8 cellular contexts compared by ENCODE assay signal in genomic region chr6:82248233-82248735, GRCh38. TPM values are rescaled to one million over a fixed set of nuclear protein-coding genes. Genes with fewer than 3 reads are reported as not detected.
DNase-seq lines count a peak whose midpoint lies in the region; ATAC-seq and TF ChIP-seq lines count a peak whose summit lies in the region.

No MANE protein-coding gene starts in this region.

- no peaks in the 10 kb centered on the region; the same call in 1 of the 2 replicates for H3F3A ChIP-seq in SU-DHL-6 (ENCODE audit: insufficient read depth)

- no peak for TF ChIP-seq CTCF in DND-41 (IDR thresholded peaks at IDR 0.05; ENCODE audit: borderline replicate concordance, extremely low read depth, low read length, poor library complexity, severe bottlenecking)
- no peak for TF ChIP-seq CTCF in SU-DHL-6 (IDR thresholded peaks at IDR 0.05; ENCODE audit: insufficient read depth, low read length, poor library complexity, severe bottlenecking)
- TF ChIP-seq CTCF in epithelial cell of proximal tubule (conservative IDR thresholded peaks at IDR 0.05; ENCODE audit: low read depth, low read length): no peak

- peaks cover 0 to 8% (median 3%) of the 10 kb centered on the region in 5 donors for H3K36me3 Mint-ChIP-seq in naive thymus-derived CD4-positive, alpha-beta T cell

- H3K79me2 ChIP-seq in DND-41 (ENCODE audit: insufficient read depth, low read length) (peaks cover 49% of the 10 kb centered on the region), SU-DHL-6 (ENCODE audit: insufficient read depth, low read length) (peaks cover 43% of the 10 kb centered on the region)

- peaks cover 20 to 50% (median 42%) of the 10 kb centered on the region in 7 donors for H3K4me1 Mint-ChIP-seq in naive thymus-derived CD4-positive, alpha-beta T cell

- POLR2A ChIA-PET in naive thymus-derived CD4-positive, alpha-beta T cell (lab: Charles Lee): interaction anchor here (0.5 kb wide), 1 partner anchor 17 kb away, joined by 3 read pairs; no protein-coding TSS in a partner anchor

- CTCF ChIA-PET in naive thymus-derived CD4-positive, alpha-beta T cell (lab: Charles Lee): interaction anchor here (1.5 to 1.8 kb wide), 2 partner anchors 809 to 819 kb away, joined by 3 to 6 read pairs; partner anchors contain the start of gene DOP1A

- H3K36me3 ChIP-seq in DND-41 (ENCODE audit: insufficient read depth, low read length) (peaks cover 22% of the 10 kb centered on the region), SU-DHL-6 (ENCODE audit: low read length) (0 out of 2 replicates have a peak, but pooled peaks cover 7% of the 10 kb centered on the region)
- H3K36me3 ChIP-seq in naive thymus-derived CD4-positive, alpha-beta T cell (ENCODE audit: control insufficient read depth in 2 of 3, insufficient read depth in 3 of 3, low read length in 3 of 3): peaks cover 0 to 8% (median 0%) of the 10 kb centered on the region in 3 experiments

- H3K4me2 ChIP-seq in DND-41 (ENCODE audit: insufficient read depth, low read length) (peak overlapping the region; percentile 89), SU-DHL-6 (ENCODE audit: low read depth, low read length, poor library complexity, severe bottlenecking) (peak overlapping the region; percentile 93)

- ATAC-seq in DND-41 (ENCODE audit: insufficient read depth, low read depth) (no peak), GM19351 (IDR thresholded peaks at IDR 0.05; ENCODE audit: unreplicated experiment) (peak; percentile 35), HG03354 (IDR thresholded peaks at IDR 0.05; ENCODE audit: poor library complexity, severe bottlenecking, unreplicated experiment) (peak; percentile 65)
- no peak for ATAC-seq in naive thymus-derived CD4-positive, alpha-beta T cell

- peak overlapping the region; percentile 89 for H3K9ac ChIP-seq in DND-41 (ENCODE audit: low read depth, low read length)
- H3K9ac ChIP-seq in SU-DHL-6 (ENCODE audit: low read length): peak overlapping the region; percentile 92

- peaks cover 0 to 1% (median 0%) of the 10 kb centered on the region in 11 donors for H3K9me3 Mint-ChIP-seq in naive thymus-derived CD4-positive, alpha-beta T cell

- no peaks in the 10 kb centered on the region for H3K27me3 ChIP-seq in DND-41 (ENCODE audit: insufficient read depth, low read length, poor library complexity)
- H3K27me3 ChIP-seq in SU-DHL-6 (ENCODE audit: low read length): no peaks in the 10 kb centered on the region
- H3K27me3 ChIP-seq in naive thymus-derived CD4-positive, alpha-beta T cell (ENCODE audit: control insufficient read depth in 2 of 2, insufficient read depth in 2 of 2, low read length in 2 of 2): no peaks in the 10 kb centered on the region

- H3K4me3 Mint-ChIP-seq in naive thymus-derived CD4-positive, alpha-beta T cell: peak overlapping the region; percentile 92 to 99 (median 98)

- H3K4me3 ChIP-seq in DND-41 (ENCODE audit: low read depth in 1 of 2, low read length in 2 of 2) (peak overlapping the region; percentile 48 to 74; a peak in 3 of 4 replicates), SU-DHL-6 (ENCODE audit: insufficient read depth, low read length, poor library complexity, severe bottlenecking) (peak overlapping the region; percentile 95), epithelial cell of proximal tubule (ENCODE audit: low read depth, low read length) (peak overlapping the region; percentile 83)
- H3K4me3 ChIP-seq in naive thymus-derived CD4-positive, alpha-beta T cell (ENCODE audit: low read length): peak overlapping the region; percentile 87

- no peaks in the 10 kb centered on the region for H3K9me2 ChIP-seq in SU-DHL-6 (replicated peaks; ENCODE audit: insufficient read depth, low read length)

- H3K4me1 ChIP-seq in DND-41 (ENCODE audit: insufficient read depth, low read length): peaks cover 39% of the 10 kb centered on the region
- peaks cover 12 to 15% of the 10 kb centered on the region in 2 donors for H3K4me1 ChIP-seq in naive thymus-derived CD4-positive, alpha-beta T cell (ENCODE audit: control insufficient read depth in 2 of 2, insufficient read depth in 2 of 2, low read length in 2 of 2)

- intact Hi-C loops in naive thymus-derived CD4-positive, alpha-beta T cell (cut with micrococcal nuclease): no loop called here

- peak overlapping the region; percentile 93 to 99 (median 97) for H3K27ac Mint-ChIP-seq in naive thymus-derived CD4-positive, alpha-beta T cell

- H3K27me3 Mint-ChIP-seq in naive thymus-derived CD4-positive, alpha-beta T cell: no peaks in the 10 kb centered on the region

- H3K27ac ChIP-seq in DND-41 (ENCODE audit: low read length) (peak overlapping the region; percentile 90), SU-DHL-6 (ENCODE audit: low read depth, low read length) (no peak overlapping the region)
- peak overlapping the region; percentile 85 for H3K27ac ChIP-seq in naive thymus-derived CD4-positive, alpha-beta T cell (ENCODE audit: low read depth, low read length)

- peak; percentile 18 for DNase-seq in DND-41
- peak; percentile 98 for DNase-seq in epithelial cell of proximal tubule (ENCODE audit: low read depth)
- DNase-seq in naive thymus-derived CD4-positive, alpha-beta T cell: no peak
- no peak for DNase-seq in NCI-H2081 (lab: John Stamatoyannopoulos, UW)
- no peak for DNase-seq in NCI-H1694 treated with DMSO at 0.1 percent for 48 hours (lab: John Stamatoyannopoulos, UW)

- H2AFZ ChIP-seq in DND-41 (ENCODE audit: low read depth, low read length) (peak overlapping the region; percentile 95), SU-DHL-6 (ENCODE audit: low read depth, low read length, severe bottlenecking) (peak overlapping the region; percentile 97)

- H3K9me3 ChIP-seq in DND-41 (ENCODE audit: insufficient read depth, low read length, severe bottlenecking): no peaks in the 10 kb centered on the region
- H3K9me3 ChIP-seq in SU-DHL-6 (ENCODE audit: insufficient read depth, low read length): no peaks in the 10 kb centered on the region
- H3K9me3 ChIP-seq in naive thymus-derived CD4-positive, alpha-beta T cell (ENCODE audit: control insufficient read depth in 2 of 3, low read length in 3 of 3): no peaks in the 10 kb centered on the region

- H4K20me1 ChIP-seq in DND-41 (ENCODE audit: insufficient read depth, low read length) (peaks cover 4% of the 10 kb centered on the region; the same call in 1 of the 2 replicates), SU-DHL-6 (ENCODE audit: low read depth, low read length) (no peaks in the 10 kb centered on the region)

RNA-seq across cellular contexts. Expression of gene IBTK, which starts 0.7 kb away (rescaled TPM):
- total RNA-seq in epithelial cell of proximal tubule: 24.7 and 28.4 TPM in 2 replicates
- total RNA-seq in naive thymus-derived CD4-positive, alpha-beta T cell: 10 to 100 TPM; 16.6 to 35.8 (median 26.1) TPM
- 10 to 100 TPM; 15.6 to 19.0 TPM for polyA plus RNA-seq in naive thymus-derived CD4-positive, alpha-beta T cell

Comparison
In these comparisons a context has a peak if more than half of its experiments do, and no peak if none do; other contexts are left out.
1. ATAC-seq: peak in GM19351 (single experiment) and HG03354 (single experiment); none in DND-41 (single experiment) and naive thymus-derived CD4-positive, alpha-beta T cell (single experiment).
2. DNase-seq: peak in DND-41 (single experiment) and epithelial cell of proximal tubule (single experiment); none in naive thymus-derived CD4-positive, alpha-beta T cell (0 of 9), NCI-H2081 (0 of 2) and NCI-H1694 treated with DMSO at 0.1 percent for 48 hours (single experiment).
3. Peak in every context shown above with its lines, with median percentiles within 50 percentile points of each other: H3K4me3 ChIP-seq.